In the genomic region with DNA sequence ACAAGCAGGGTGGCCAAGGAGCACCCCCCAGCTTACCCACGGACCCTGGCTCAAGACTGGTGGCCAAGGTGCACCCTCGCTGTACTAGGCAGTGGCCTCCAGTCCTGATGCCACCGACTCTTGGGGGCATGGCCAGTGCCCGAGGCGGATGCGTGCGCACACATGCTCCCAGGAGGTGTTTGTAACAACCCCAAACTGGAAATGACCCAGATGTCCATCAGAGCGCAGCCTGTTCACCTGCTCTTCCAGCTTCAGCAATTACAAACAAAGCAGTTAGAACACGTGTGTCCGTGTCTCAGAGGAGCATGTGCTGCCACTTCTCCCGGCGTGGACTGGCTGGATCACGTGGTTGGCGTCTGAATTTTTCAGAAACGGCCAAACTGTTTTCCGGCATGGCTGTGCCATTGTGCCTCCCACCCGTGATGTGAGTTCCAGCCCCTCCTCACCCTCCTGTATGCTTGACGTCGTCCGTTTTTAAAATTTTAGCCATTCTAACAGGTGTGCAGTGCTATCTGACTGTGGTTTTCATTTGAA, we compare ENCODE assay signal across 1 cellular context.
TF ChIP-seq lines count a peak whose summit lies in the region.

No MANE protein-coding gene starts in this region.

TF ChIP-seq in HepG2, 621 proteins besides CTCF, POLR2A, EP300 and RAD21:
- TF ChIP-seq EZH2 (conservative IDR thresholded peaks at IDR 0.05; ENCODE audit: low read depth, low read length) (0 out of 2 replicates have a peak, but pooled peaks have one; percentile 45), RAD51 (IDR thresholded peaks at IDR 0.05; ENCODE audit: borderline replicate concordance) (0 out of 2 replicates have a peak, but pooled peaks have one; percentile 24), MTF1 (CRISPR knock-in tag; IDR thresholded peaks at IDR 0.05) (no peak)
- TF ChIP-seq, protein P1, sequence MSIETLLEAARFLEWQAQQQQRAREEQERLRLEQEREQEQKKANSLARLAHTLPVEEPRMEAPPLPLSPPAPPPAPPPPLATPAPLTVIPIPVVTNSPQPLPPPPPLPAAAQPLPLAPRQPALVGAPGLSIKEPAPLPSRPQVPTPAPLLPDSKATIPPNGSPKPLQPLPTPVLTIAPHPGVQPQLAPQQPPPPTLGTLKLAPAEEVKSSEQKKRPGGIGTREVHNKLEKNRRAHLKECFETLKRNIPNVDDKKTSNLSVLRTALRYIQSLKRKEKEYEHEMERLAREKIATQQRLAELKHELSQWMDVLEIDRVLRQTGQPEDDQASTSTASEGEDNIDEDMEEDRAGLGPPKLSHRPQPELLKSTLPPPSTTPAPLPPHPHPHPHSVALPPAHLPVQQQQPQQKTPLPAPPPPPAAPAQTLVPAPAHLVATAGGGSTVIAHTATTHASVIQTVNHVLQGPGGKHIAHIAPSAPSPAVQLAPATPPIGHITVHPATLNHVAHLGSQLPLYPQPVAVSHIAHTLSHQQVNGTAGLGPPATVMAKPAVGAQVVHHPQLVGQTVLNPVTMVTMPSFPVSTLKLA (IDR thresholded peaks at IDR 0.05): peak; percentile 90
